In the genomic region with DNA sequence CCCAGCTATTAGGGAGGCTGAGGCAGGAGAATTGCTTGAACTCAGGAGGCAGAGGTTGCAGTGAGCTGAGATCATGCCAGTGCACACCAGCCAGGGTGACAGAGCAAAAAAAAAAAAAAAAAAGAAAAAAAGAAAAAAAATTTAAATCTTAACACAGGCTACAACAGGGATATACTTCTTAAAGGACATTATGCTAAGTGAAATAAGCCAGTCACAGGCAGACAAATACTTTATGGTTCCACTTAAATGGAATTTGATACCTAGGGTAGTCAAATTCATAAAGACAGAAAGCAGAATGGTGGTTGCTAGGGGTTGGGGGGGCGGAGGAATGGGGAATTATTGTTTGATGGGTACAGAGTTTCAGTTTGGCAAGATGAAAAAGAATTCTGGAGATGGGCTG, we compare ENCODE assay signal across 28 cellular contexts.
"Had no signal": no experiment of that assay in that cellular context is flagged by ENCODE, and none has a peak within 500 bp of the region (broad histone marks: within the 10 kb centered on the region; RNA-seq: fewer than 3 reads in every experiment).

No MANE protein-coding gene starts in this region.

- H3K4me1 ChIP-seq: parathyroid adenoma, right atrium auricular region, uterus had no signal

- H3K36me3 Mint-ChIP-seq: immature natural killer cell; naive thymus-derived CD8-positive, alpha-beta T cell; stimulated activated memory B cell treated with anti-CD40 and anti-IgM and Interleukin-4, amounts not matched to agents 10 μg/mL and 1 μg/mL and 100 μg/mL, for 72 hours; type B pancreatic cell had no signal

- H3K27ac Mint-ChIP-seq: nephron; stimulated activated memory B cell treated with anti-CD40 and anti-IgM and Interleukin-4, amounts not matched to agents 10 μg/mL and 1 μg/mL and 100 μg/mL, for 72 hours; type B pancreatic cell had no signal

- H3K36me3 ChIP-seq: left lung, lower lobe of right lung, neutrophil, right atrium auricular region, right lobe of liver, tibial nerve, uterus had no signal

- H3K4me3 Mint-ChIP-seq: immature natural killer cell; naive thymus-derived CD8-positive, alpha-beta T cell; nephron; neural crest cell; stimulated activated memory B cell treated with anti-CD40 and anti-IgM and Interleukin-4, amounts not matched to agents 10 μg/mL and 1 μg/mL and 100 μg/mL, for 72 hours; stimulated activated naive CD8-positive, alpha-beta T cell treated with anti-CD3 and anti-CD28 coated beads, Interleukin-15, amount 100 ng/mL, for 72 hours; type B pancreatic cell had no signal

- H3K4me3 ChIP-seq: left lung, lower lobe of right lung, psoas muscle, right atrium auricular region, right lobe of liver, smooth muscle cell, tibial nerve, uterus had no signal

- H3K27me3 ChIP-seq: left lung, neutrophil, right atrium auricular region, right lobe of liver, tibial nerve, uterus had no signal

- H3K9me3 ChIP-seq: left lung, lower lobe of right lung, neutrophil, psoas muscle, right atrium auricular region, right lobe of liver, tibial nerve, uterus had no signal

- DNase-seq: immature natural killer cell; kidney; left colon; left lung; lower lobe of right lung; mammary epithelial cell; mesenchymal stem cell; naive thymus-derived CD8-positive, alpha-beta T cell; occipital lobe; psoas muscle; right lobe of liver; stimulated activated CD4-positive, alpha-beta T cell treated with anti-CD3 and anti-CD28 coated beads, Interleukin-1b, Interleukin-23, amount 100 ng/mL, for 48 hours; stimulated activated CD4-positive, alpha-beta T cell treated with anti-CD3 and anti-CD28 coated beads, Interleukin-2, amount 100 ng/mL, for 48 hours; stimulated activated CD4-positive, alpha-beta T cell treated with anti-CD3 and anti-CD28 coated beads, Interleukin-4, amount 100 ng/mL, for 4 hours; stimulated activated CD8-positive, alpha-beta memory T cell treated with anti-CD3 and anti-CD28 coated beads, Interleukin-4, amount 100 ng/mL, for 48 hours; stimulated activated naive CD4-positive, alpha-beta T cell treated with Interleukin-2 at 50 U/mL for 16 hours; stimulated activated naive CD8-positive, alpha-beta T cell treated with anti-CD3 and anti-CD28 coated beads, Interleukin-15, amount 100 ng/mL, for 72 hours; substantia nigra; uterus had no signal

- H3K9me3 Mint-ChIP-seq: immature natural killer cell; naive thymus-derived CD8-positive, alpha-beta T cell; nephron; neural crest cell; stimulated activated memory B cell treated with anti-CD40 and anti-IgM and Interleukin-4, amounts not matched to agents 10 μg/mL and 1 μg/mL and 100 μg/mL, for 72 hours; stimulated activated naive CD8-positive, alpha-beta T cell treated with anti-CD3 and anti-CD28 coated beads, Interleukin-15, amount 100 ng/mL, for 72 hours; type B pancreatic cell had no signal

- H3K4me1 Mint-ChIP-seq: nephron, neural crest cell had no signal

- H2AFZ ChIP-seq: parathyroid adenoma had no signal

- H3K4me2 ChIP-seq: smooth muscle cell had no signal

- ATAC-seq: left colon; left lung; lower lobe of right lung; naive thymus-derived CD8-positive, alpha-beta T cell; psoas muscle; right lobe of liver; stimulated activated memory B cell treated with anti-CD40 and anti-IgM and Interleukin-4, amounts not matched to agents 10 μg/mL and 1 μg/mL and 100 μg/mL, for 72 hours; stimulated activated naive CD8-positive, alpha-beta T cell treated with anti-CD3 and anti-CD28 coated beads, Interleukin-15, amount 100 ng/mL, for 72 hours had no signal

- H3K27me3 Mint-ChIP-seq: naive thymus-derived CD8-positive, alpha-beta T cell; stimulated activated memory B cell treated with anti-CD40 and anti-IgM and Interleukin-4, amounts not matched to agents 10 μg/mL and 1 μg/mL and 100 μg/mL, for 72 hours; stimulated activated naive CD8-positive, alpha-beta T cell treated with anti-CD3 and anti-CD28 coated beads, Interleukin-15, amount 100 ng/mL, for 72 hours; type B pancreatic cell had no signal

- H3K27ac ChIP-seq: left lung, lower lobe of right lung, neutrophil, parathyroid adenoma, psoas muscle, right atrium auricular region, right lobe of liver, tibial nerve, uterus had no signal

- H3K79me2 ChIP-seq: parathyroid adenoma had no signal

- H3K9ac ChIP-seq: parathyroid adenoma had no signal
